Comparison of ENCODE assay signal across 9 cellular contexts in the genomic region with DNA sequence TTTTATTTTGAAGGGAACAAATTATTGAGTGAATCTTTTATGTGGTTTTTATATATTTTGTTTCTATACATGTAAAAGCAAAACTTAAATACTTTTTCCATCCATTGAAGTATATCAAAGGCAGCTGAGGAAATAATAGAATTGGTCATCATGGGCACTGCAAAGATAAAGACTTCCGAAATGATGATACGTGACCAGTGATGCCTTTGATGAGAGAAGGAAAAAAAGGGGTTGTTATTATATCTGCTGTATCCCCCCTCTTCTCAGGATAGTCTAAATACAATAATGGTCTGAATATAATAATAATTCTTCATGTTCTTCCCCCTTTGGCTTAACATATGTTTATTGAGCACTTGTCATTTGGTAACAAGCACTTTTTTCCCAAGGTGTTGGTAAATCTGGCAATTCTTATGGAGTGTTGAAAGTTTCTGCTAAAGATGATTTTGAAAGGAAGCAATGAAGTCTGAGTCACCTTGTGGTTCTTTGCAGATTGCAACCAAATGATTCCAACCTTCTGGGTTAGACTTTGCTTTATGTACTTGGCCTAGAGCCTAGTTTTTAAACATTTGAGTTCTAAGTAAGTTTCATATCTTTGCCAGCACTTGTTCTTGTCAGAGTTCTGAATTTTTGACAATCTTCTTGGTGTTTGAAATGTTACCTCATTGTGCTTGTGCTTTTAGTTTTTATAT.
DNase-seq lines count a peak whose midpoint lies in the region; ATAC-seq, FAIRE-seq and TF ChIP-seq lines count a peak whose summit lies in the region.
"Had no signal": no experiment of that assay in that cellular context is flagged by ENCODE, and none has a peak within 500 bp of the region (broad histone marks: within the 10 kb centered on the region; RNA-seq: fewer than 3 reads in every experiment).

No MANE protein-coding gene starts in this region.

- no peak overlapping the region for H2AK5ac ChIP-seq in neuronal stem cell (ENCODE audit: low read depth, low read length)

- WGBS in neuronal stem cell (ENCODE audit: extremely low coverage in 2 of 2, insufficient read length in 2 of 2, insufficient replicate concordance in 1 of 2), 2 donors: no CpG with 5 or more reads among the region's 2 CpGs

- peaks cover 2% of the 10 kb centered on the region for H3K27me3 Mint-ChIP-seq in glutamatergic neuron (ENCODE audit: unreplicated experiment)

- peak; percentile 76 for FAIRE-seq in bronchial epithelial cell (lab: Jason Lieb, UNC)
- FAIRE-seq: GM12878 had no signal

- no peak overlapping the region for H4K8ac ChIP-seq in neuronal stem cell (ENCODE audit: low read depth, low read length)

- no peak overlapping the region for H3K18ac ChIP-seq in neuronal stem cell (ENCODE audit: low read length)

- no peaks in the 10 kb centered on the region for H3K4me1 Mint-ChIP-seq in glutamatergic neuron (ENCODE audit: low read depth, unreplicated experiment)

- no peaks in the 10 kb centered on the region for H3K4me1 ChIP-seq in neuronal stem cell (ENCODE audit: control insufficient read depth in 2 of 2, insufficient read depth in 1 of 2, low read depth in 1 of 2, low read length in 2 of 2)

- no peak overlapping the region for H2BK12ac ChIP-seq in neuronal stem cell (ENCODE audit: low read length)

- ATAC-seq in HG02852 (IDR thresholded peaks at IDR 0.05; ENCODE audit: unreplicated experiment): no peak
- ATAC-seq: GM12878 had no signal

- no peak overlapping the region for H3K4ac ChIP-seq in neuronal stem cell (ENCODE audit: low read length)

- H3K14ac ChIP-seq in neuronal stem cell (ENCODE audit: low read length): no peak overlapping the region

- no peaks in the 10 kb centered on the region for H3K9me3 ChIP-seq in neuronal stem cell (replicated peaks in 1 of 2; ENCODE audit: control insufficient read depth in 2 of 2, insufficient read depth in 1 of 2, low read depth in 1 of 2, low read length in 2 of 2)

- H3K23ac ChIP-seq in neuronal stem cell (ENCODE audit: low read depth, low read length, poor library complexity): no peak overlapping the region

- no peak overlapping the region for H2BK120ac ChIP-seq in neuronal stem cell (ENCODE audit: low read depth, low read length)

- no peaks in the 10 kb centered on the region for H3K27me3 ChIP-seq in bronchial epithelial cell (ENCODE audit: control insufficient read depth, insufficient read depth, low read length)
- no peaks in the 10 kb centered on the region for H3K27me3 ChIP-seq in neuronal stem cell (ENCODE audit: control insufficient read depth in 3 of 3, insufficient read depth in 3 of 3, low read depth in 1 of 3, low read length in 3 of 3)

- no peak overlapping the region for H2BK5ac ChIP-seq in neuronal stem cell (ENCODE audit: low read length)

- no peak overlapping the region for H3K27ac ChIP-seq in neuronal stem cell (replicated peaks; ENCODE audit: low read length)

- H3K27ac Mint-ChIP-seq in glutamatergic neuron (ENCODE audit: unreplicated experiment): no peak overlapping the region

- no peaks in the 10 kb centered on the region for H3K36me3 Mint-ChIP-seq in glutamatergic neuron (ENCODE audit: unreplicated experiment)

- no peak overlapping the region for H2BK15ac ChIP-seq in neuronal stem cell (ENCODE audit: low read length)

- no peaks in the 10 kb centered on the region for H3K79me1 ChIP-seq in neuronal stem cell (ENCODE audit: low read depth, low read length)

- H3K36me3 ChIP-seq in bronchial epithelial cell (ENCODE audit: control insufficient read depth, insufficient read depth, low read length) (no peaks in the 10 kb centered on the region), neuronal stem cell (replicated peaks in 1 of 2; ENCODE audit: control insufficient read depth in 2 of 2, insufficient read depth in 2 of 2, low read length in 2 of 2) (peaks cover 2 to 96% of the 10 kb centered on the region in 2 donors)

- H3K4me2 ChIP-seq in neuronal stem cell (ENCODE audit: insufficient read depth, low read length, poor library complexity, severe bottlenecking): no peak overlapping the region

- no peak overlapping the region for H3K4me3 Mint-ChIP-seq in glutamatergic neuron (ENCODE audit: unreplicated experiment)

- TF ChIP-seq CTCF in bronchial epithelial cell (IDR thresholded peaks at IDR 0.05; ENCODE audit: insufficient read depth, low read length, severe bottlenecking): no peak
- no peak for TF ChIP-seq CTCF in glutamatergic neuron (IDR thresholded peaks at IDR 0.05; ENCODE audit: partially characterized antibody, unreplicated experiment)

- DNase-seq in GM03348 (ENCODE audit: low spot score): peak; percentile 52
- DNase-seq in LHCN-M2 (ENCODE audit: low read depth): peak; percentile 78
- peak; percentile 85 for DNase-seq in bronchial epithelial cell (ENCODE audit: low read depth)
- peak; percentile 24 for DNase-seq in myocyte (ENCODE audit: low read depth)
- no peak for DNase-seq in DMS114 treated with DMSO at 0.1 percent for 48 hours (lab: John Stamatoyannopoulos, UW; ENCODE audit: unreplicated experiment)
- DNase-seq in neuronal stem cell (ENCODE audit: low spot score): no peak
- no peak for DNase-seq in glutamatergic neuron

- H2AFZ ChIP-seq in neuronal stem cell (ENCODE audit: low read length): no peak overlapping the region

- no peak overlapping the region for H4K91ac ChIP-seq in neuronal stem cell (ENCODE audit: low read depth, low read length, poor library complexity)

- H3K4me3 ChIP-seq in bronchial epithelial cell (ENCODE audit: low read depth, low read length) (no peak overlapping the region), neuronal stem cell (ENCODE audit: low read length in 2 of 2) (no peak overlapping the region)
- H3K4me3 ChIP-seq: GM12878 had no signal

- H3K9me3 Mint-ChIP-seq in glutamatergic neuron (ENCODE audit: unreplicated experiment): no peaks in the 10 kb centered on the region

- no peak overlapping the region for H3K9ac ChIP-seq in neuronal stem cell (ENCODE audit: low read depth, low read length, poor library complexity)

Comparison
In these comparisons a context has a peak if more than half of its experiments do, and no peak if none do; other contexts are left out.
1. DNase-seq: peak in GM03348 (single experiment), LHCN-M2 (single experiment), bronchial epithelial cell (single experiment) and myocyte (single experiment); none in DMS114 treated with DMSO at 0.1 percent for 48 hours (single experiment), neuronal stem cell (single experiment) and glutamatergic neuron (single experiment).